In genomic region chr11:45739866-45740265, GRCh38 we compare ENCODE assay signal across 16 cellular contexts.
"Had no signal": no experiment of that assay in that cellular context is flagged by ENCODE, and none has a peak within 500 bp of the region (broad histone marks: within the 10 kb centered on the region; RNA-seq: fewer than 3 reads in every experiment).

No MANE protein-coding gene starts in this region.

- H3K9me3 ChIP-seq: mucosa of descending colon, right atrium auricular region, stomach, thyroid gland had no signal

- H3K4me1 ChIP-seq: neural progenitor cell, stomach, thyroid gland had no signal

- H3K27ac ChIP-seq: dorsolateral prefrontal cortex, neural progenitor cell, parathyroid adenoma, right atrium auricular region, stomach, thyroid gland had no signal

- H3K27me3 ChIP-seq: dorsolateral prefrontal cortex, right atrium auricular region, thyroid gland had no signal

- DNase-seq: dorsolateral prefrontal cortex; effector CD4-positive, alpha-beta T cell; head of caudate nucleus; mucosa of descending colon; naive B cell; stimulated activated CD4-positive, alpha-beta T cell treated with anti-CD3 and anti-CD28 coated beads, Interleukin-2, amount 100 ng/mL, for 24 hours; stimulated activated CD4-positive, alpha-beta T cell treated with anti-CD3 and anti-CD28 coated beads, Interleukin-4, amount 100 ng/mL, for 24 hours; stimulated activated naive CD4-positive, alpha-beta T cell treated with Interleukin-2 at 50 U/mL for 16 hours; stomach; thyroid gland had no signal

- H3K36me3 ChIP-seq: neural progenitor cell, right atrium auricular region, stomach, thyroid gland had no signal

- H3K9ac ChIP-seq: neural progenitor cell, parathyroid adenoma had no signal

- ATAC-seq: mucosa of descending colon; sciatic nerve; stimulated activated effector memory CD8-positive, alpha-beta T cell treated with anti-CD3 and anti-CD28 coated beads, Interleukin-12 subunit alpha, Interleukin-12 subunit beta, amount 100 ng/mL, for 72 hours had no signal

- H3K4me3 ChIP-seq: dorsolateral prefrontal cortex, lung, mucosa of descending colon, neural progenitor cell, right atrium auricular region, stomach, thyroid gland had no signal
